Comparison of ENCODE assay signal across 12 cellular contexts in the genomic region with DNA sequence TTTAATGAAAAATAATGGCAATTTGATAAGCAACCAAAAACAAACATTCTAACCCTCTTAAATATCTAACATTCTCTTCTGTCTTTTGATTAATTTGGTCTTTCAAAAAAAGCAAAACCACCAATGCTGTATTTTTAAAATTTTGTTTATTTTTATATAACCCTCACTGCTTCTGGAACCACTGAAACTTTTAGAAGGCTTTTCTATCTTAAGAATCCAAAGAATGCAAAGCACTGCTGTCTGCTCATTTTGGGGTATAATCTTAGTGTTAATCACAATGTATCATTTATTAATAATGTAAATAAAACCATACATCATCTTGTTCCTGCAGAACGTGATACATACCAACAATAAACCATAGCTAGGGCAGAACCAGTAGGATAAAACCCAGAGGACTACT.
"Had no signal": no experiment of that assay in that cellular context is flagged by ENCODE, and none has a peak within 500 bp of the region (broad histone marks: within the 10 kb centered on the region; RNA-seq: fewer than 3 reads in every experiment).

No MANE protein-coding gene starts in this region.

- H3K27ac Mint-ChIP-seq: activated B cell treated with CpG ODN at 0.5 μM for 24 hours; activated CD4-positive, alpha-beta T cell treated with anti-CD3 and anti-CD28 coated beads, Interleukin-2, amount 10 ng/mL, durations not matched to agents 7 days and 5 days; activated T-helper 1 cell treated with anti-CD3 and anti-CD28 coated beads, Interleukin-12 subunit alpha, Interleukin-12 subunit beta, Interleukin-2, Interleukin-4 antibody, amounts not matched to agents 30 ng/mL and 10 ng/mL and 1 ng/mL, durations not matched to agents 14 hours and 24 hours and 36 hours; stimulated activated naive CD8-positive, alpha-beta T cell treated with anti-CD3 and anti-CD28 coated beads, Interleukin-15, amount 100 ng/mL, for 72 hours had no signal

- H3K9me3 ChIP-seq: ascending aorta, upper lobe of left lung had no signal

- H3K4me3 ChIP-seq: ascending aorta, dorsolateral prefrontal cortex, upper lobe of left lung had no signal

- H3K27ac ChIP-seq: ascending aorta, dorsolateral prefrontal cortex, upper lobe of left lung had no signal

- H3K9me3 Mint-ChIP-seq: activated B cell treated with CpG ODN at 0.5 μM for 24 hours; activated CD4-positive, alpha-beta T cell treated with anti-CD3 and anti-CD28 coated beads, Interleukin-2, amount 10 ng/mL, durations not matched to agents 7 days and 5 days; activated T-helper 1 cell treated with anti-CD3 and anti-CD28 coated beads, Interleukin-12 subunit alpha, Interleukin-12 subunit beta, Interleukin-2, Interleukin-4 antibody, amounts not matched to agents 30 ng/mL and 10 ng/mL and 1 ng/mL, durations not matched to agents 14 hours and 24 hours and 36 hours; neural crest cell; stimulated activated naive CD8-positive, alpha-beta T cell treated with anti-CD3 and anti-CD28 coated beads, Interleukin-15, amount 100 ng/mL, for 72 hours had no signal

- ATAC-seq: sciatic nerve; stimulated activated naive CD8-positive, alpha-beta T cell treated with anti-CD3 and anti-CD28 coated beads, Interleukin-15, amount 100 ng/mL, for 72 hours had no signal

- H3K27me3 Mint-ChIP-seq: activated B cell treated with CpG ODN at 0.5 μM for 24 hours; activated CD4-positive, alpha-beta T cell treated with anti-CD3 and anti-CD28 coated beads, Interleukin-2, amount 10 ng/mL, durations not matched to agents 7 days and 5 days; stimulated activated naive CD8-positive, alpha-beta T cell treated with anti-CD3 and anti-CD28 coated beads, Interleukin-15, amount 100 ng/mL, for 72 hours had no signal

- H3K4me3 Mint-ChIP-seq: activated B cell treated with CpG ODN at 0.5 μM for 24 hours; activated CD4-positive, alpha-beta T cell treated with anti-CD3 and anti-CD28 coated beads, Interleukin-2, amount 10 ng/mL, durations not matched to agents 7 days and 5 days; activated T-helper 1 cell treated with anti-CD3 and anti-CD28 coated beads, Interleukin-12 subunit alpha, Interleukin-12 subunit beta, Interleukin-2, Interleukin-4 antibody, amounts not matched to agents 30 ng/mL and 10 ng/mL and 1 ng/mL, durations not matched to agents 14 hours and 24 hours and 36 hours; neural crest cell; stimulated activated naive CD8-positive, alpha-beta T cell treated with anti-CD3 and anti-CD28 coated beads, Interleukin-15, amount 100 ng/mL, for 72 hours had no signal

- DNase-seq: activated B cell treated with CpG ODN at 0.5 μM for 24 hours; activated CD4-positive, alpha-beta T cell treated with anti-CD3 and anti-CD28 coated beads, Interleukin-2, amount 10 ng/mL, durations not matched to agents 7 days and 5 days; activated CD8-positive, alpha-beta memory T cell treated with anti-CD3 and anti-CD28 coated beads, Interleukin-2, amount 50 U/mL, for 48 hours; activated naive CD4-positive, alpha-beta T cell; dorsolateral prefrontal cortex; mesendoderm; stimulated activated naive CD8-positive, alpha-beta T cell treated with anti-CD3 and anti-CD28 coated beads, Interleukin-15, amount 100 ng/mL, for 72 hours; upper lobe of left lung had no signal

- H3K4me1 ChIP-seq: ascending aorta, upper lobe of left lung had no signal

- H3K27me3 ChIP-seq: ascending aorta, dorsolateral prefrontal cortex, upper lobe of left lung had no signal
